33 cellular contexts compared by ENCODE assay signal in the genomic region with DNA sequence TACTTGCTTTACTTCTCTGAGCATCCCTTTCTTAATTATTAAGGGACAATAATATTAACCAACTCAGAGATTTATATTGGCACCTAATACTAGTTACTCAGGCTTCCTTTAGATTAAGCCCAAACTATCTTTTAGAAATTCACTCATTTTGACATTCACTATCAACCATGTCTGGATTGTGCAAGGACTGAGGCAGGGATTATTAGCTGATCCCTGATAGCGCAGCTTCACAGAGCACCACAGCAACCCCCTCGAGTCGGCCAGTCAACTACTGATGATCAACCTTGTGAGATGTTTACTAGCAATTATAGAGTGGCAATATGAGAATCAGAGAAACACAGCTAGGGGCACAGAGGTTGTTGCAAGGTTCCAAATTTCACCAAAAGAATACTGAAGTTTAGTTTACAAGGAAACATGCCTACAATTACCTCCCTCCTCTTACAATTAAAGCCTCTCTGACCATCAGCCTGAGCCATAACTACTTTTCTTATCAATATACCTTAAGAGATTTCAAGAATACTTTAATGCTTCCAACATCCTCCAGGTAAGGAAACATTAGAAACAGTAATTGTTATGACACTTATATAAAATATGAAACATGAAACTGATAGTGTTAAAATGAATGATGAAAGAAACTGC.
DNase-seq lines count a peak whose midpoint lies in the region; ATAC-seq and TF ChIP-seq lines count a peak whose summit lies in the region.
"Had no signal": no experiment of that assay in that cellular context is flagged by ENCODE, and none has a peak within 500 bp of the region (broad histone marks: within the 10 kb centered on the region; RNA-seq: fewer than 3 reads in every experiment).

No MANE protein-coding gene starts in this region.

- no peaks in the 10 kb centered on the region for H3K9me3 Mint-ChIP-seq in WTC11
- H3K9me3 Mint-ChIP-seq: endodermal cell, memory B cell had no signal

- no peaks in the 10 kb centered on the region for H3K36me3 ChIP-seq in A673 (ENCODE audit: insufficient read depth, low read length, poor library complexity, severe bottlenecking)
- H3K36me3 ChIP-seq in smooth muscle cell (ENCODE audit: low read depth) = no peaks in the 10 kb centered on the region
- H3K36me3 ChIP-seq: BE2C, Peyer's patch, spleen, stomach had no signal

- CTCF ChIA-PET in A673 (lab: Charles Lee) = no interaction called here
- CTCF ChIA-PET in WTC11 (lab: Charles Lee) = interaction anchor here (2.0 kb wide), 1 partner anchor 12 kb away, joined by 6 read pairs; no protein-coding TSS in a partner anchor

- peaks cover 58% of the 10 kb centered on the region for H3K4me1 Mint-ChIP-seq in WTC11
- H3K4me1 Mint-ChIP-seq: activated CD4-positive, alpha-beta T cell treated with anti-CD3 and anti-CD28 coated beads for 36 hours had no signal

- H3K4me1 ChIP-seq in A673 (ENCODE audit: insufficient read depth, low read length, poor library complexity, severe bottlenecking) (peaks cover 65% of the 10 kb centered on the region), smooth muscle cell (ENCODE audit: low read depth) (peaks cover 21% of the 10 kb centered on the region)
- H3K4me1 ChIP-seq: A549, Peyer's patch had no signal

- H3K4me3 Mint-ChIP-seq in WTC11 = no peak overlapping the region
- H3K4me3 Mint-ChIP-seq: activated CD4-positive, alpha-beta T cell treated with anti-CD3 and anti-CD28 coated beads for 36 hours; activated naive CD8-positive, alpha-beta T cell; endodermal cell; memory B cell; type B pancreatic cell had no signal

- BruUV-seq in A673 (replicated peaks; lab: Mats Ljungman, UMichigan) = TSS peak; percentile 40

- no peak overlapping the region for H3K9ac ChIP-seq in smooth muscle cell (ENCODE audit: low read depth)

- peak overlapping the region; percentile 56; the same call in 1 of the 2 replicates for H3K27ac Mint-ChIP-seq in WTC11
- H3K27ac Mint-ChIP-seq: activated CD4-positive, alpha-beta T cell treated with anti-CD3 and anti-CD28 coated beads for 36 hours; activated naive CD8-positive, alpha-beta T cell; endodermal cell; memory B cell; type B pancreatic cell had no signal

- POLR2A ChIA-PET in A673 (lab: Charles Lee; ENCODE audit: low non-redundant PET) = no interaction called here
- POLR2A ChIA-PET in WTC11 (lab: Charles Lee) = no interaction called here

- H4K20me1 ChIP-seq in smooth muscle cell (ENCODE audit: low read depth) = peaks cover 32% of the 10 kb centered on the region

- H3K4me3 ChIP-seq in A673 (ENCODE audit: low read depth, low read length, poor library complexity, severe bottlenecking) (peak overlapping the region; percentile 13), fibroblast of villous mesenchyme (ENCODE audit: low read depth, low read length) (no peak overlapping the region), smooth muscle cell (no peak overlapping the region)
- H3K4me3 ChIP-seq: A549, Peyer's patch, spleen, stomach had no signal

- H3K27me3 ChIP-seq in A673 (replicated peaks; ENCODE audit: insufficient read depth, low read depth, low read length, poor library complexity) (no peaks in the 10 kb centered on the region), smooth muscle cell (ENCODE audit: low read depth) (no peaks in the 10 kb centered on the region)
- H3K27me3 ChIP-seq: BE2C, Peyer's patch, spleen, stomach had no signal

- H3K27ac ChIP-seq in A673 (ENCODE audit: low read depth, low read length, poor library complexity, severe bottlenecking) (peak overlapping the region; percentile 68), smooth muscle cell (ENCODE audit: low read depth) (peak overlapping the region; percentile 59)
- H3K27ac ChIP-seq: A549, Peyer's patch, stomach had no signal

- TF ChIP-seq CTCF in A673 (conservative IDR thresholded peaks at IDR 0.05; ENCODE audit: low read depth, low read length) = no peak
- no peak for TF ChIP-seq CTCF in WTC11 (IDR thresholded peaks at IDR 0.05)
- TF ChIP-seq CTCF in fibroblast of villous mesenchyme (IDR thresholded peaks at IDR 0.05; ENCODE audit: insufficient read depth, low read depth, low read length) = no peak
- no peak for TF ChIP-seq CTCF in smooth muscle cell (IDR thresholded peaks at IDR 0.05; ENCODE audit: borderline replicate concordance, insufficient read depth, poor library complexity, severe bottlenecking)

- WGBS in smooth muscle cell (ENCODE audit: low lambda C conversion rate) = 21% methylated on average over 3 of the region's 3 CpGs

- intact Hi-C loops in A673 (cut with micrococcal nuclease; ENCODE audit: unreplicated experiment) = no loop called here

- peak overlapping the region; percentile 47 for H3K4me2 ChIP-seq in smooth muscle cell
- H3K4me2 ChIP-seq: A549 had no signal

- ATAC-seq in WTC11 (no peak), GM19455 (IDR thresholded peaks at IDR 0.05; ENCODE audit: unreplicated experiment) (no peak)
- ATAC-seq: A549; activated CD4-positive, alpha-beta T cell treated with anti-CD3 and anti-CD28 coated beads for 36 hours; esophagus mucosa had no signal

- H3F3A ChIP-seq in smooth muscle cell (ENCODE audit: low read depth) = peaks cover 14% of the 10 kb centered on the region

- H3K9me3 ChIP-seq in A673 (ENCODE audit: low read depth, low read length, poor library complexity, severe bottlenecking) = no peaks in the 10 kb centered on the region
- H3K9me3 ChIP-seq in smooth muscle cell (replicated peaks; ENCODE audit: low read depth) = no peaks in the 10 kb centered on the region
- H3K9me3 ChIP-seq: A549, BE2C, Peyer's patch, spleen, stomach had no signal

- no peak overlapping the region for H2AFZ ChIP-seq in smooth muscle cell (ENCODE audit: low read depth)

- peaks cover 94% of the 10 kb centered on the region for H3K79me2 ChIP-seq in smooth muscle cell (ENCODE audit: low read depth)

- no peaks in the 10 kb centered on the region for H3K27me3 Mint-ChIP-seq in WTC11 (ENCODE audit: low read depth)
- H3K27me3 Mint-ChIP-seq: activated CD4-positive, alpha-beta T cell treated with anti-CD3 and anti-CD28 coated beads for 36 hours; activated naive CD8-positive, alpha-beta T cell; memory B cell; type B pancreatic cell had no signal

- no peaks in the 10 kb centered on the region for H3K36me3 Mint-ChIP-seq in WTC11
- H3K36me3 Mint-ChIP-seq: activated naive CD8-positive, alpha-beta T cell; memory B cell had no signal

- DNase-seq in A673 (ENCODE audit: low spot score) = peak; percentile 62
- no peak for DNase-seq in WTC11 (ENCODE audit: low spot score)
- peak; percentile 35 for DNase-seq in fibroblast of villous mesenchyme (ENCODE audit: low read depth)
- DNase-seq in smooth muscle cell (lab: John Stamatoyannopoulos, UW; ENCODE audit: unreplicated experiment) = no peak
- no peak for DNase-seq in NCI-H774 (lab: John Stamatoyannopoulos, UW)
- no peak for DNase-seq in SKM-1 treated with dmso at 0.1 percent for 144 hours (lab: John Stamatoyannopoulos, UW; ENCODE audit: unreplicated experiment)
- DNase-seq in AML-193 (lab: John Stamatoyannopoulos, UW) = no peak
- DNase-seq: activated CD4-positive, alpha-beta T cell treated with anti-CD3 and anti-CD28 coated beads for 36 hours; activated T-cell treated with anti-CD3 and anti-CD28 coated beads for 4 hours; aorta; BE2C; cortex of kidney; DMS 273 treated with DMSO at 0.1 percent for 48 hours; EL; endodermal cell; foreskin fibroblast; GOT3; NCI-H2107; NCI-H446; NCI-H748 treated with DMSO at 0.1 percent for 48 hours; Peyer's patch; retina; SIG-M5; spleen; stimulated activated CD4-positive, alpha-beta T cell treated with anti-CD3 and anti-CD28 coated beads, Interleukin-2, amount 100 ng/mL, for 24 hours; stomach; SW 1271 had no signal

TF ChIP-seq in WTC11, 78 proteins besides CTCF, POLR2A, EP300 and RAD21:
- no peak for TF ChIP-seq ZNF416 (CRISPR knock-in tag; IDR thresholded peaks at IDR 0.05)
- TF ChIP-seq ZNF671 (CRISPR knock-in tag; IDR thresholded peaks at IDR 0.05) = no peak
- TF ChIP-seq, protein P1, sequence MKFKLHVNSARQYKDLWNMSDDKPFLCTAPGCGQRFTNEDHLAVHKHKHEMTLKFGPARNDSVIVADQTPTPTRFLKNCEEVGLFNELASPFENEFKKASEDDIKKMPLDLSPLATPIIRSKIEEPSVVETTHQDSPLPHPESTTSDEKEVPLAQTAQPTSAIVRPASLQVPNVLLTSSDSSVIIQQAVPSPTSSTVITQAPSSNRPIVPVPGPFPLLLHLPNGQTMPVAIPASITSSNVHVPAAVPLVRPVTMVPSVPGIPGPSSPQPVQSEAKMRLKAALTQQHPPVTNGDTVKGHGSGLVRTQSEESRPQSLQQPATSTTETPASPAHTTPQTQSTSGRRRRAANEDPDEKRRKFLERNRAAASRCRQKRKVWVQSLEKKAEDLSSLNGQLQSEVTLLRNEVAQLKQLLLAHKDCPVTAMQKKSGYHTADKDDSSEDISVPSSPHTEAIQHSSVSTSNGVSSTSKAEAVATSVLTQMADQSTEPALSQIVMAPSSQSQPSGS (CRISPR knock-in tag; IDR thresholded peaks at IDR 0.05; ENCODE audit: borderline replicate concordance, low read depth) = no peak
- TF ChIP-seq, protein P2, sequence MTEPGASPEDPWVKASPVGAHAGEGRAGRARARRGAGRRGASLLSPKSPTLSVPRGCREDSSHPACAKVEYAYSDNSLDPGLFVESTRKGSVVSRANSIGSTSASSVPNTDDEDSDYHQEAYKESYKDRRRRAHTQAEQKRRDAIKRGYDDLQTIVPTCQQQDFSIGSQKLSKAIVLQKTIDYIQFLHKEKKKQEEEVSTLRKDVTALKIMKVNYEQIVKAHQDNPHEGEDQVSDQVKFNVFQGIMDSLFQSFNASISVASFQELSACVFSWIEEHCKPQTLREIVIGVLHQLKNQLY (CRISPR knock-in tag; IDR thresholded peaks at IDR 0.05) = no peak
- TF ChIP-seq, protein P3, sequence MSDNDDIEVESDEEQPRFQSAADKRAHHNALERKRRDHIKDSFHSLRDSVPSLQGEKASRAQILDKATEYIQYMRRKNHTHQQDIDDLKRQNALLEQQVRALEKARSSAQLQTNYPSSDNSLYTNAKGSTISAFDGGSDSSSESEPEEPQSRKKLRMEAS (CRISPR knock-in tag; IDR thresholded peaks at IDR 0.05) = no peak
- TF ChIP-seq, protein P4, sequence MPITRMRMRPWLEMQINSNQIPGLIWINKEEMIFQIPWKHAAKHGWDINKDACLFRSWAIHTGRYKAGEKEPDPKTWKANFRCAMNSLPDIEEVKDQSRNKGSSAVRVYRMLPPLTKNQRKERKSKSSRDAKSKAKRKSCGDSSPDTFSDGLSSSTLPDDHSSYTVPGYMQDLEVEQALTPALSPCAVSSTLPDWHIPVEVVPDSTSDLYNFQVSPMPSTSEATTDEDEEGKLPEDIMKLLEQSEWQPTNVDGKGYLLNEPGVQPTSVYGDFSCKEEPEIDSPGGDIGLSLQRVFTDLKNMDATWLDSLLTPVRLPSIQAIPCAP (CRISPR knock-in tag; IDR thresholded peaks at IDR 0.05) = no peak
- no peak for TF ChIP-seq GRHL2 (CRISPR knock-in tag; IDR thresholded peaks at IDR 0.05; ENCODE audit: insufficient replicate concordance, severe bottlenecking)
- TF ChIP-seq NR3C1 (CRISPR knock-in tag; conservative IDR thresholded peaks at IDR 0.05; ENCODE audit: low read depth) = no peak
- no peak for TF ChIP-seq ESRRA (CRISPR knock-in tag; IDR thresholded peaks at IDR 0.05; ENCODE audit: borderline replicate concordance)
- no peak for TF ChIP-seq TEAD1 (CRISPR knock-in tag; IDR thresholded peaks at IDR 0.05)
- no peak for TF ChIP-seq TEAD4 (CRISPR knock-in tag; IDR thresholded peaks at IDR 0.05)
- TF ChIP-seq GABPB1 (CRISPR knock-in tag; IDR thresholded peaks at IDR 0.05) = no peak

Comparison
In these comparisons a context has a peak if more than half of its experiments do, and no peak if none do; other contexts are left out.
1. DNase-seq: peak in A673 (single experiment) and fibroblast of villous mesenchyme (single experiment); none in WTC11 (single experiment), smooth muscle cell (single experiment), NCI-H774 (single experiment), SKM-1 treated with dmso at 0.1 percent for 144 hours (single experiment) and AML-193 (0 of 2).